ENCODE assay signal across 8 cellular contexts in genomic region chr3:39146611-39147373, GRCh38. TPM values are rescaled to one million over a fixed set of nuclear protein-coding genes. Genes with fewer than 3 reads are reported as not detected.
DNase-seq lines count a peak whose midpoint lies in the region; ATAC-seq and TF ChIP-seq lines count a peak whose summit lies in the region.

No MANE protein-coding gene starts in this region.

- WGBS in aorta, 2 donors = 10 to 11% methylated on average over 11 of the region's 11 CpGs

- peak overlapping the region; percentile 8; the same call in 1 of the 2 replicates for H3K4me3 ChIP-seq in BE2C (ENCODE audit: low read depth, low read length)
- H3K4me3 ChIP-seq in GM23338 = no peak overlapping the region
- no peak overlapping the region for H3K4me3 ChIP-seq in aorta (ENCODE audit: low read length in 2 of 2)

- DNase-seq in BE2C = peak; percentile 75
- no peak for DNase-seq in GM23338 (ENCODE audit: low spot score)
- DNase-seq in RWPE1 (ENCODE audit: low spot score) = peak; percentile 81
- peak; percentile 80 for DNase-seq in activated naive CD4-positive, alpha-beta T cell treated with anti-CD3 and anti-CD28 coated beads, Interleukin-2, amount 10 ng/mL, durations not matched to agents 7 days and 5 days
- peak; percentile 78 for DNase-seq in glutamatergic neuron
- DNase-seq in pulmonary artery endothelial cell (ENCODE audit: low read depth, low spot score) = peak; percentile 93
- DNase-seq in aorta = peak; percentile 93 to 94
- no peak for DNase-seq in NCI-H2107 treated with DMSO at 0.1 percent for 48 hours (lab: John Stamatoyannopoulos, UW; ENCODE audit: unreplicated experiment)

- peaks cover 7% of the 10 kb centered on the region for H4K20me1 ChIP-seq in GM23338 (replicated peaks; ENCODE audit: insufficient read depth)

- H3K27ac ChIP-seq in GM23338 (ENCODE audit: low read depth) = no peak overlapping the region
- peak overlapping the region; percentile 94 for H3K27ac ChIP-seq in RWPE1
- peak overlapping the region; percentile 23 to 71 for H3K27ac ChIP-seq in aorta (ENCODE audit: low read depth in 1 of 2, low read length in 2 of 2)

- H3K36me3 Mint-ChIP-seq in GM23338 (ENCODE audit: low read depth) (peaks cover 42% of the 10 kb centered on the region), glutamatergic neuron (ENCODE audit: unreplicated experiment) (no peaks in the 10 kb centered on the region)
- H3K36me3 Mint-ChIP-seq in activated naive CD4-positive, alpha-beta T cell treated with anti-CD3 and anti-CD28 coated beads, Interleukin-2, amount 10 ng/mL, durations not matched to agents 7 days and 5 days = peaks cover 67% of the 10 kb centered on the region

- H3K4me1 Mint-ChIP-seq in GM23338 (peaks cover 58% of the 10 kb centered on the region), glutamatergic neuron (ENCODE audit: low read depth, unreplicated experiment) (peaks cover 72% of the 10 kb centered on the region)
- peaks cover 78% of the 10 kb centered on the region for H3K4me1 Mint-ChIP-seq in activated naive CD4-positive, alpha-beta T cell treated with anti-CD3 and anti-CD28 coated beads, Interleukin-2, amount 10 ng/mL, durations not matched to agents 7 days and 5 days

- H3K4me3 Mint-ChIP-seq in GM23338 (peak overlapping the region; percentile 19; the same call in 1 of the 3 replicates), glutamatergic neuron (ENCODE audit: unreplicated experiment) (peak overlapping the region; percentile 97)
- H3K4me3 Mint-ChIP-seq in activated naive CD4-positive, alpha-beta T cell treated with anti-CD3 and anti-CD28 coated beads, Interleukin-2, amount 10 ng/mL, durations not matched to agents 7 days and 5 days = peak overlapping the region; percentile 82

- H3K4me2 ChIP-seq in GM23338 = peak overlapping the region; percentile 75; the same call in 1 of the 2 replicates

- no peak for TF ChIP-seq CTCF in BE2C (IDR thresholded peaks at IDR 0.05; ENCODE audit: low read depth, low read length)
- no peak for TF ChIP-seq CTCF in GM23338 (conservative IDR thresholded peaks at IDR 0.05; ENCODE audit: low read depth in 2 of 2)
- TF ChIP-seq CTCF in RWPE1 (conservative IDR thresholded peaks at IDR 0.05; ENCODE audit: low read depth) = no peak
- no peak for TF ChIP-seq CTCF in glutamatergic neuron (IDR thresholded peaks at IDR 0.05; ENCODE audit: partially characterized antibody, unreplicated experiment)

- H3K27ac Mint-ChIP-seq in GM23338 = peak overlapping the region; percentile 86
- H3K27ac Mint-ChIP-seq in activated naive CD4-positive, alpha-beta T cell treated with anti-CD3 and anti-CD28 coated beads, Interleukin-2, amount 10 ng/mL, durations not matched to agents 7 days and 5 days = peak overlapping the region; percentile 97
- peak overlapping the region; percentile 99 for H3K27ac Mint-ChIP-seq in glutamatergic neuron (ENCODE audit: unreplicated experiment)

- intact Hi-C loops in aorta (cut with DNase I) = loop anchor here in 1 of 2 donors (2.0 kb wide), 1 partner anchor 40 kb away; the partner anchor contains the start of genes GORASP1 and TTC21A

- ATAC-seq in GM23338 (no peak), aorta (ENCODE audit: low FRiP score) (peak; percentile 75)

- CTCF ChIA-PET in RWPE1 (lab: Yijun Ruan, JAX) = interaction anchor here (0.6 to 1.2 kb wide), 3 partner anchors 21 to 141 kb away, joined by 3 to 6 read pairs (median 4); no protein-coding TSS in a partner anchor
- CTCF ChIA-PET in activated naive CD4-positive, alpha-beta T cell treated with anti-CD3 and anti-CD28 coated beads, Interleukin-2, amount 10 ng/mL, durations not matched to agents 7 days and 5 days (lab: Charles Lee) = interaction anchor here (1.3 to 2.8 kb wide), 6 partner anchors 16 to 145 kb away, joined by 3 to 10 read pairs (median 6); partner anchors contain the start of genes GORASP1 and TTC21A

- H3F3A ChIP-seq in GM23338 (replicated peaks; ENCODE audit: low read depth) = peaks cover 3% of the 10 kb centered on the region; the same call in 1 of the 2 replicates

- no peak overlapping the region for H2AFZ ChIP-seq in GM23338

- H3K27me3 Mint-ChIP-seq in GM23338 (ENCODE audit: insufficient read depth, low read depth, poor library complexity) = peaks cover 20% of the 10 kb centered on the region
- no peaks in the 10 kb centered on the region for H3K27me3 Mint-ChIP-seq in activated naive CD4-positive, alpha-beta T cell treated with anti-CD3 and anti-CD28 coated beads, Interleukin-2, amount 10 ng/mL, durations not matched to agents 7 days and 5 days
- H3K27me3 Mint-ChIP-seq in glutamatergic neuron (ENCODE audit: unreplicated experiment) = peaks cover 46% of the 10 kb centered on the region

- H3K4me1 ChIP-seq in BE2C = peaks cover 54% of the 10 kb centered on the region
- peaks cover 51% of the 10 kb centered on the region for H3K4me1 ChIP-seq in GM23338 (ENCODE audit: insufficient read depth)
- H3K4me1 ChIP-seq in aorta (ENCODE audit: control insufficient read depth in 1 of 2, insufficient read depth in 2 of 2, low read length in 2 of 2) = peaks cover 10% of the 10 kb centered on the region in 2 donors

- H3K9me3 Mint-ChIP-seq in GM23338 (no peaks in the 10 kb centered on the region), glutamatergic neuron (ENCODE audit: unreplicated experiment) (peaks cover 33% of the 10 kb centered on the region)
- H3K9me3 Mint-ChIP-seq in activated naive CD4-positive, alpha-beta T cell treated with anti-CD3 and anti-CD28 coated beads, Interleukin-2, amount 10 ng/mL, durations not matched to agents 7 days and 5 days = no peaks in the 10 kb centered on the region

- H3K9me2 ChIP-seq in GM23338 (ENCODE audit: insufficient read depth) = no peaks in the 10 kb centered on the region

- peaks cover 46% of the 10 kb centered on the region for H3K79me2 ChIP-seq in GM23338 (replicated peaks; ENCODE audit: insufficient read depth)

- H3K36me3 ChIP-seq in BE2C = peaks cover 14% of the 10 kb centered on the region
- H3K36me3 ChIP-seq in GM23338 (ENCODE audit: insufficient read depth) = peaks cover 17% of the 10 kb centered on the region; the same call in 1 of the 2 replicates
- peaks cover 0 to 11% of the 10 kb centered on the region in 2 donors for H3K36me3 ChIP-seq in aorta (ENCODE audit: control insufficient read depth in 1 of 2, insufficient read depth in 2 of 2, low read length in 1 of 2)

- no peaks in the 10 kb centered on the region for H3K9me3 ChIP-seq in BE2C
- no peaks in the 10 kb centered on the region for H3K9me3 ChIP-seq in aorta (ENCODE audit: control insufficient read depth, low read length)

- no peaks in the 10 kb centered on the region for H3K27me3 ChIP-seq in BE2C
- no peaks in the 10 kb centered on the region for H3K27me3 ChIP-seq in GM23338 (ENCODE audit: insufficient read depth)
- no peaks in the 10 kb centered on the region for H3K27me3 ChIP-seq in aorta (ENCODE audit: control insufficient read depth in 1 of 2, insufficient read depth in 2 of 2, low read length in 1 of 2)

- POLR2A ChIA-PET in RWPE1 (lab: Yijun Ruan, JAX; ENCODE audit: low non-redundant PET) = no interaction called here

TF ChIP-seq in GM23338, 12 proteins besides CTCF, POLR2A, EP300 and RAD21 (continues in another document):
- TF ChIP-seq JUNB (IDR thresholded peaks at IDR 0.05; ENCODE audit: unreplicated experiment) = no peak
- no peak for TF ChIP-seq STAT1 (IDR thresholded peaks at IDR 0.05; ENCODE audit: unreplicated experiment)
- TF ChIP-seq POLR2AphosphoS5 (IDR thresholded peaks at IDR 0.05; ENCODE audit: low read depth) = no peak
- TF ChIP-seq NANOG (IDR thresholded peaks at IDR 0.05; ENCODE audit: borderline replicate concordance) = no peak
- TF ChIP-seq EZH2 (IDR thresholded peaks at IDR 0.05; ENCODE audit: low read depth, unreplicated experiment) = no peak

RNA-seq across cellular contexts. Expression of gene CSRNP1, which starts 6.6 kb away (rescaled TPM):
- polyA plus RNA-seq in BE2C (2012; ENCODE audit: insufficient read depth, insufficient read length, low read depth) = 36.7 TPM
- total RNA-seq in GM23338 (2014; rRNA removed; shearing (Covaris generic)) = 8.3 and 10.0 TPM in 2 replicates
- polyA plus RNA-seq in GM23338 (2016; fragmentation: Nextera tagmentation; extraction: Ambion mirVana) = 4.7 and 4.9 TPM in 2 replicates
- total RNA-seq in glutamatergic neuron (ENCODE audit: unreplicated experiment) = 11.1 TPM
- total RNA-seq in pulmonary artery endothelial cell = 18.7 and 22.2 TPM in 2 replicates
- 100 to 1,000 TPM in 1 of 2 donors, 10 to 100 TPM in 1; 41.9 to 117 TPM for total RNA-seq in aorta
- polyA plus RNA-seq in aorta = 10 to 100 TPM; 15.8 to 27.3 TPM

RNA-seq across cellular contexts. Expression of gene TTC21A, which starts 39.3 kb away (rescaled TPM):
- 4.8 TPM for polyA plus RNA-seq in BE2C (2012; ENCODE audit: insufficient read depth, insufficient read length, low read depth)
- 2.0 and 2.1 TPM in 2 replicates for total RNA-seq in GM23338 (2014; rRNA removed; shearing (Covaris generic))
- polyA plus RNA-seq in GM23338 (2016; fragmentation: Nextera tagmentation; extraction: Ambion mirVana) = 1.8 and 2.5 TPM in 2 replicates
- 7.8 TPM for total RNA-seq in glutamatergic neuron (ENCODE audit: unreplicated experiment)
- 0.86 and 0.99 TPM in 2 replicates for total RNA-seq in pulmonary artery endothelial cell
- total RNA-seq in aorta = 10 to 100 TPM in 1 of 2 donors, 1 to 10 TPM in 1; 3.6 to 11.6 TPM
- polyA plus RNA-seq in aorta = 10 to 100 TPM in 1 of 2 donors, 1 to 10 TPM in 1; 1.8 to 15.0 TPM

RNA-seq across cellular contexts. Expression of gene GORASP1, which starts 39.4 kb away (rescaled TPM):
- 65.7 TPM for polyA plus RNA-seq in BE2C (2012; ENCODE audit: insufficient read depth, insufficient read length, low read depth)
- 32.7 and 38.3 TPM in 2 replicates for total RNA-seq in GM23338 (2014; rRNA removed; shearing (Covaris generic))
- 8.5 and 10.3 TPM in 2 replicates for polyA plus RNA-seq in GM23338 (2016; fragmentation: Nextera tagmentation; extraction: Ambion mirVana)
- 44.6 TPM for total RNA-seq in glutamatergic neuron (ENCODE audit: unreplicated experiment)
- 39.0 and 44.8 TPM in 2 replicates for total RNA-seq in pulmonary artery endothelial cell
- 10 to 100 TPM; 52.3 to 62.2 TPM for total RNA-seq in aorta
- 10 to 100 TPM; 14.7 to 66.3 TPM for polyA plus RNA-seq in aorta

RNA-seq across cellular contexts. Expression of gene XIRP1, which starts 45.6 kb away (rescaled TPM):
- polyA plus RNA-seq in BE2C (2012; ENCODE audit: insufficient read depth, insufficient read length, low read depth) = not detected
- not detected in 2 replicates for total RNA-seq in GM23338 (2014; rRNA removed; shearing (Covaris generic))
- polyA plus RNA-seq in GM23338 (2016; fragmentation: Nextera tagmentation; extraction: Ambion mirVana) (0.03 TPM in 1 of 2 replicates, not detected in the other), aorta (under 1 TPM; 0.13 to 0.75 TPM)
- total RNA-seq in glutamatergic neuron (ENCODE audit: unreplicated experiment) (0.34 TPM), pulmonary artery endothelial cell (not detected in 2 replicates), aorta (under 1 TPM in 1 of 2 donors, not detected in 1; 0.19 TPM)

Comparison
In these comparisons a context has a peak if more than half of its experiments do, and no peak if none do; other contexts are left out.
1. DNase-seq: peak in BE2C (single experiment), RWPE1 (single experiment), activated naive CD4-positive, alpha-beta T cell treated with anti-CD3 and anti-CD28 coated beads, Interleukin-2, amount 10 ng/mL, durations not matched to agents 7 days and 5 days (single experiment), glutamatergic neuron (single experiment), pulmonary artery endothelial cell (single experiment) and aorta (2 of 2); none in GM23338 (single experiment) and NCI-H2107 treated with DMSO at 0.1 percent for 48 hours (single experiment).
2. H3K4me3 Mint-ChIP-seq: peak in every context shown above with its lines; median percentile 97 in glutamatergic neuron; 82 in activated naive CD4-positive, alpha-beta T cell treated with anti-CD3 and anti-CD28 coated beads, Interleukin-2, amount 10 ng/mL, durations not matched to agents 7 days and 5 days; 19 in GM23338.
3. Peak in every context shown above with its lines, with median percentiles within 50 percentile points of each other: H3K27ac Mint-ChIP-seq.